8 cellular contexts compared by ENCODE assay signal in genomic region chrX:19886375-19886774, GRCh38. TPM values are rescaled to one million over a fixed set of nuclear protein-coding genes. Genes with fewer than 3 reads are reported as not detected.
DNase-seq lines count a peak whose midpoint lies in the region; ATAC-seq and TF ChIP-seq lines count a peak whose summit lies in the region.

No MANE protein-coding gene starts in this region.

- peak overlapping the region; percentile 78 for H3K27ac ChIP-seq in lower lobe of right lung

- CTCF ChIA-PET in activated naive CD4-positive, alpha-beta T cell treated with anti-CD3 and anti-CD28 coated beads, Interleukin-2, amount 10 ng/mL, durations not matched to agents 7 days and 5 days (lab: Charles Lee) = interaction anchor here (0.6 to 2.3 kb wide), 5 partner anchors 30 to 142 kb away, joined by 3 to 8 read pairs (median 3); no protein-coding TSS in a partner anchor

- ATAC-seq in lower lobe of right lung = no peak
- ATAC-seq in HG02571 (IDR thresholded peaks at IDR 0.05; ENCODE audit: unreplicated experiment) = no peak
- ATAC-seq in GM18502 (IDR thresholded peaks at IDR 0.05; ENCODE audit: poor library complexity, unreplicated experiment) = no peak

- peaks cover 45% of the 10 kb centered on the region for H3K4me1 Mint-ChIP-seq in activated naive CD4-positive, alpha-beta T cell treated with anti-CD3 and anti-CD28 coated beads, Interleukin-2, amount 10 ng/mL, durations not matched to agents 7 days and 5 days
- H3K4me1 Mint-ChIP-seq in type B pancreatic cell (ENCODE audit: unreplicated experiment) = peaks cover 4% of the 10 kb centered on the region

- H3K27me3 Mint-ChIP-seq in activated naive CD4-positive, alpha-beta T cell treated with anti-CD3 and anti-CD28 coated beads, Interleukin-2, amount 10 ng/mL, durations not matched to agents 7 days and 5 days = no peaks in the 10 kb centered on the region
- H3K27me3 Mint-ChIP-seq in type B pancreatic cell = peaks cover 18% of the 10 kb centered on the region

- intact Hi-C loops in lower lobe of right lung (cut with DNase I) = no loop called here

- H3K27ac Mint-ChIP-seq in activated naive CD4-positive, alpha-beta T cell treated with anti-CD3 and anti-CD28 coated beads, Interleukin-2, amount 10 ng/mL, durations not matched to agents 7 days and 5 days = peak overlapping the region; percentile 70
- no peak overlapping the region for H3K27ac Mint-ChIP-seq in type B pancreatic cell

- peak overlapping the region; percentile 49 for H3K4me3 ChIP-seq in astrocyte of the cerebellum (ENCODE audit: low read depth, low read length)
- H3K4me3 ChIP-seq in lower lobe of right lung = peak overlapping the region; percentile 65

- no peaks in the 10 kb centered on the region for H3K9me3 Mint-ChIP-seq in activated naive CD4-positive, alpha-beta T cell treated with anti-CD3 and anti-CD28 coated beads, Interleukin-2, amount 10 ng/mL, durations not matched to agents 7 days and 5 days
- no peaks in the 10 kb centered on the region for H3K9me3 Mint-ChIP-seq in type B pancreatic cell

- H3K4me1 ChIP-seq in lower lobe of right lung = peaks cover 6% of the 10 kb centered on the region

- no peaks in the 10 kb centered on the region for H3K27me3 ChIP-seq in lower lobe of right lung (ENCODE audit: low read depth)

- H3K9me3 ChIP-seq in lower lobe of right lung = no peaks in the 10 kb centered on the region

- DNase-seq in activated naive CD4-positive, alpha-beta T cell treated with anti-CD3 and anti-CD28 coated beads, Interleukin-2, amount 10 ng/mL, durations not matched to agents 7 days and 5 days = no peak
- no peak for DNase-seq in activated naive CD4-positive, alpha-beta T cell treated with Interleukin-2 at 50 U/mL for 16 hours
- DNase-seq in astrocyte of the cerebellum (ENCODE audit: low read depth) (no peak), lower lobe of right lung (no peak), type B pancreatic cell (ENCODE audit: extremely low spot score, unreplicated experiment) (no peak), GDM1 (lab: John Stamatoyannopoulos, UW) (no peak)

- TF ChIP-seq CTCF in astrocyte of the cerebellum (IDR thresholded peaks at IDR 0.05; ENCODE audit: low read depth, low read length, missing control alignments) (no peak), lower lobe of right lung (IDR thresholded peaks at IDR 0.05) (no peak), type B pancreatic cell (conservative IDR thresholded peaks at IDR 0.05) (no peak)

- H3K36me3 Mint-ChIP-seq in activated naive CD4-positive, alpha-beta T cell treated with anti-CD3 and anti-CD28 coated beads, Interleukin-2, amount 10 ng/mL, durations not matched to agents 7 days and 5 days = peaks cover 9% of the 10 kb centered on the region
- H3K36me3 Mint-ChIP-seq in type B pancreatic cell = no peaks in the 10 kb centered on the region

- peak overlapping the region; percentile 82 for H3K4me3 Mint-ChIP-seq in activated naive CD4-positive, alpha-beta T cell treated with anti-CD3 and anti-CD28 coated beads, Interleukin-2, amount 10 ng/mL, durations not matched to agents 7 days and 5 days
- H3K4me3 Mint-ChIP-seq in type B pancreatic cell = peak overlapping the region; percentile 84

- in situ Hi-C loops in astrocyte of the cerebellum (cut with HindIII; ENCODE audit: low sequenced_read_pairs) = no loop called here

- no peaks in the 10 kb centered on the region for H3K36me3 ChIP-seq in lower lobe of right lung

RNA-seq across cellular contexts. Expression of gene SH3KBP1, which starts 1.0 kb away (rescaled TPM):
- total RNA-seq in lower lobe of right lung (49.4 TPM), type B pancreatic cell (ENCODE audit: low replicate concordance) (11.5 TPM in 2 replicates)
